ENCODE assay signal across 8 cellular contexts in the genomic region with DNA sequence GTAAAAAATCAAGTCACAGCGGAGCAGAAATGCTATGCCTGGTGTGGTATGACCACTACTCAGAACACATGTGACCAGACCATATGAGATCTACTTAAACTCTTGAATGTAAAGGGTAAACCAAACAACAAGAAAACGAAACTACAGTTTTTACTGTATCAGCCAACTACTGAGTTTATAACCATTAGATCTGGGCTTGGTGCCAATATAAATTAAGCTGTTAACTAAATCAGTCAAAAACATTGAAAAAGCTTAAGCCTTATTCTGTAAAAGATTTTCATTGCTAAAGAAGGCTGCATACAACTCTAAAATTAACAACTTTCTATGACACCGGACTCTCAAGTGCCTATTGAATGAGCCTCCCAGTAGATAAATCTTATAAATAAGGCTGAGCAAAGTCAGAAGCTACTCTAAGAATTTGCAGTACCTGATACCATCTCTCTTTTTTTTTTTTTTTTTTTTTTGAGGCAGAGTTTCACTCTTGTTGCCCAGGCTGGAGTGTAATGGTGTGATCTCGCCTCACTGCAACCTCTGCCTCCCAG. TPM values are rescaled to one million over a fixed set of nuclear protein-coding genes. Genes with fewer than 3 reads are reported as not detected.
A peak's percentile ranks its signal among the peaks of the same experiment; 100 is the strongest.
DNase-seq lines count a peak whose midpoint lies in the region; ATAC-seq and TF ChIP-seq lines count a peak whose summit lies in the region.

No MANE protein-coding gene starts in this region.

- no peaks in the 10 kb centered on the region for H3K9me3 ChIP-seq in CD8-positive, alpha-beta T cell (ENCODE audit: low read length)
- H3K9me3 ChIP-seq in Peyer's patch (no peaks in the 10 kb centered on the region), thoracic aorta (no peaks in the 10 kb centered on the region)

- H3K4me3 Mint-ChIP-seq in CD8-positive, alpha-beta T cell: peak overlapping the region; percentile 67

- no peak for TF ChIP-seq CTCF in CD8-positive, alpha-beta T cell (IDR thresholded peaks at IDR 0.05)
- TF ChIP-seq CTCF in Peyer's patch (IDR thresholded peaks at IDR 0.05) (no peak), fibroblast of the aortic adventitia (IDR thresholded peaks at IDR 0.05; ENCODE audit: insufficient read depth, low read length) (no peak), thoracic aorta (IDR thresholded peaks at IDR 0.05) (no peak)

- peak overlapping the region; percentile 23 for H3K4me3 ChIP-seq in CD8-positive, alpha-beta T cell (ENCODE audit: low read depth, low read length)
- H3K4me3 ChIP-seq in Peyer's patch (peak overlapping the region in 3 of 4 donors; percentile 5 to 16 (median 10)), fibroblast of the aortic adventitia (ENCODE audit: low read depth, low read length) (peak overlapping the region; percentile 43), thoracic aorta (peak overlapping the region; percentile 59)

- peaks cover 24% of the 10 kb centered on the region for H3K36me3 Mint-ChIP-seq in CD8-positive, alpha-beta T cell

- no peaks in the 10 kb centered on the region for H3K27me3 Mint-ChIP-seq in CD8-positive, alpha-beta T cell (ENCODE audit: low read depth)

- ATAC-seq in CD8-positive, alpha-beta T cell: peak; percentile 84
- ATAC-seq in GM19035 (IDR thresholded peaks at IDR 0.05; ENCODE audit: unreplicated experiment) (peak; percentile 98), HG03108 (IDR thresholded peaks at IDR 0.05; ENCODE audit: unreplicated experiment) (peak; percentile 92), thoracic aorta (ENCODE audit: insufficient number of reproducible peaks, low FRiP score, low read depth) (no peak)

- POLR2A ChIA-PET in CD8-positive, alpha-beta T cell (lab: Charles Lee): interaction anchor here (0.8 kb wide), 1 partner anchor 12 kb away, joined by 3 read pairs; no protein-coding TSS in a partner anchor

- intact Hi-C loops in CD8-positive, alpha-beta T cell (cut with DNase I, micrococcal nuclease): loop anchor here in 1 of 2 experiments (5.0 kb wide), 1 partner anchor 36 kb away; a partner anchor contains a TSS

- H3K4me1 ChIP-seq in CD8-positive, alpha-beta T cell (ENCODE audit: insufficient read depth, low read length): peaks cover 17% of the 10 kb centered on the region
- peaks cover 0 to 12% (median 0%) of the 10 kb centered on the region in 4 donors for H3K4me1 ChIP-seq in Peyer's patch
- H3K4me1 ChIP-seq in thoracic aorta (ENCODE audit: control insufficient read depth in 1 of 2, low read depth in 2 of 2): peaks cover 22 to 38% of the 10 kb centered on the region in 2 donors

- peak overlapping the region; percentile 6 for H3K27ac ChIP-seq in CD8-positive, alpha-beta T cell (ENCODE audit: low read depth, low read length)
- peak overlapping the region; percentile 25 to 57 (median 50) for H3K27ac ChIP-seq in Peyer's patch
- H3K27ac ChIP-seq in thoracic aorta: peak overlapping the region in 1 of 2 donors; percentile 5

- H3K27ac Mint-ChIP-seq in CD8-positive, alpha-beta T cell: peak overlapping the region; percentile 77

- H3K4me1 Mint-ChIP-seq in CD8-positive, alpha-beta T cell (ENCODE audit: low read depth): peaks cover 44% of the 10 kb centered on the region

- H3K27me3 ChIP-seq in CD8-positive, alpha-beta T cell (ENCODE audit: insufficient read depth, low read length): no peaks in the 10 kb centered on the region
- H3K27me3 ChIP-seq in Peyer's patch (no peaks in the 10 kb centered on the region), thoracic aorta (replicated peaks; ENCODE audit: insufficient read depth) (no peaks in the 10 kb centered on the region)

- TF ChIP-seq POLR2A in Peyer's patch (IDR thresholded peaks at IDR 0.05): no peak

- CTCF ChIA-PET in CD8-positive, alpha-beta T cell (lab: Charles Lee): no interaction called here

- no peaks in the 10 kb centered on the region for H3K9me3 Mint-ChIP-seq in CD8-positive, alpha-beta T cell

- no peaks in the 10 kb centered on the region for H3K36me3 ChIP-seq in CD8-positive, alpha-beta T cell (ENCODE audit: insufficient read depth, low read length)
- peaks cover 0 to 20% (median 0%) of the 10 kb centered on the region in 3 donors for H3K36me3 ChIP-seq in Peyer's patch
- H3K36me3 ChIP-seq in thoracic aorta: no peaks in the 10 kb centered on the region

- no peak for DNase-seq in CD8-positive, alpha-beta T cell
- DNase-seq in Peyer's patch: no peak
- DNase-seq in fibroblast of the aortic adventitia (ENCODE audit: low read depth): peak; percentile 80
- DNase-seq in thoracic aorta (ENCODE audit: low spot score): no peak
- DNase-seq in ureter (ENCODE audit: low spot score): no peak
- DNase-seq in stimulated activated CD4-positive, alpha-beta T cell treated with anti-CD3 and anti-CD28 coated beads, Interleukin-4, amount 100 ng/mL, for 1 hour: no peak

RNA-seq across cellular contexts. Expression of a gene that starts 35.4 kb away (rescaled TPM):
- 10 to 100 TPM; 14.4 to 15.8 TPM for total RNA-seq in CD8-positive, alpha-beta T cell
- total RNA-seq in Peyer's patch (10 to 100 TPM; 21.6 to 35.5 (median 29.8) TPM), fibroblast of the aortic adventitia (ENCODE audit: low replicate concordance) (36.7 and 60.0 TPM in 2 replicates), thoracic aorta (10 to 100 TPM; 22.6 to 25.3 TPM), ureter (49.9 TPM)
